In the genomic region with DNA sequence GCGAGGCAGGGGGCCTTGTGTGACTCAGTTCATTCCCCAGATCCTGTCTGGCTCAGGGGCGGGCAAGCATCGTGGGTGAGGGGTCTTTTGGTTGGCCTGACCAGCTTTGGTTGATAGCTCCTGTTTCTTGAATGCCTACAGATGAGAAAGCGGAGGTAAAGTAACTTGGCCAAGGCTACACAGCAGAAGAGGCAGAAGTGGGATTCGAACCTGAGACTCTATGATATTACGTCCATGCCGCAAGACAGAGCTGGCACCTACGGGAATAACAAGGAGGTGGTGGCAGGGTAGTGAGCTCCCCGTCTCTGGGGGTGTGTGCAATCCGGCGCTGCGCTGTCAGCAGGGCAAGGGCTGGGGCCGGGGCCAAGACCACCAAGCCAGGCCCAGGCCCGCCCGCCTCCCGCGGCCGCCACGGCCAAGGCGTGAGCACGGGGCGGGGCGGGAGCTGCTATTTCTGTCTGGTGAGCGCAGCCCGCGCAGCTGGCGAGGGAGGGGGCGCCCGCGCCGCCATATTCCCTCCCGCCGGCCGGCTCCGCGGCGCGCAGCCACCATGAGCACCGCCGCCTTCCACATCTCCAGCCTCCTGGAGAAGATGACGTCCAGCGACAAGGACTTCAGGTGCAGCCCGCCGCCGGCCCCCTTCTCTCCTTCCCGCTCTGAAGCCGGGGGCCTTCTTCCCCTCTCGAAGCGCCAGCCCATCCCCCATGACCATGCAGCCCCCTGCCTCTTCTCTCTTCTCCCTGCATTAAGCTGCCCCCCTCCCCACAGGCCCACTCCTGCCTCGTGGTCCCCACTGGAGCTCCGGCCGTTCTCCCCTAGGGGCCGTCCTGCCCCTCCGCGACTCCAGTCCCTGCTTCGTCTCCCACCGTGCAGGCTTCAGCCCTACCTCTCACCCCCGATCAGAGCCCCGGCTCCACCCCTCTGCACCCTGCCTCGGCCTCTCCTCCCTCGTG, we compare ENCODE assay signal across 8 cellular contexts. TPM values are rescaled to one million over a fixed set of nuclear protein-coding genes. Genes with fewer than 3 reads are reported as not detected.
DNase-seq lines count a peak whose midpoint lies in the region; ATAC-seq and TF ChIP-seq lines count a peak whose summit lies in the region.

A gene (plus strand): TSS at position 510 of the 953 bp plus-strand sequence. CDS start 41 bp downstream, at position 551.

- H3K27me3 Mint-ChIP-seq in T-cell: peaks cover 0 to 9% of the 10 kb centered on the region in 2 donors

- POLR2A ChIA-PET in AG04449 (lab: Yijun Ruan, JAX): interaction anchor here (0.6 kb wide), 1 partner anchor 14 kb away, joined by 3 read pairs; no protein-coding TSS in a partner anchor
- POLR2A ChIA-PET in T-cell (lab: Charles Lee): interaction anchor here (0.6 to 0.7 kb wide), 3 partner anchors 20 to 771 kb away, joined by 3 to 7 read pairs (median 4); no protein-coding TSS in a partner anchor

- peak within 1 kb of the TSS; percentile 81 to 88 (median 86) for H3K4me3 Mint-ChIP-seq in T-cell

- H3K36me3 ChIP-seq in breast epithelium (no peaks in the 10 kb centered on the region), iPS-18a (ENCODE audit: control insufficient read depth, low read depth, low read length) (no peaks in the 10 kb centered on the region), sigmoid colon (no peaks in the 10 kb centered on the region)

- H3K27ac Mint-ChIP-seq in T-cell: peak within 1 kb of the TSS; percentile 55 to 66

- DNase-seq in AG04449 (ENCODE audit: low read depth, low spot score) (no peak), HFF-Myc (ENCODE audit: extremely low read depth, low read depth) (no peak), T-cell (peak in 27 of 34 experiments; percentile 11 to 58 (median 37)), breast epithelium (ENCODE audit: low spot score in 2 of 2) (peak in 1 of 2 donors; percentile 43), sigmoid colon (peak; percentile 88)

- H3K27ac ChIP-seq in breast epithelium (peak within 1 kb of the TSS; percentile 80 to 82), iPS-18a (ENCODE audit: low read length) (no peak within 1 kb of the TSS), sigmoid colon (peak within 1 kb of the TSS; percentile 90 to 91 (median 90))

- no peak for TF ChIP-seq EP300 in sigmoid colon (IDR thresholded peaks at IDR 0.05)

- whole genome bisulfite sequencing in sigmoid colon, 2 donors: 7 to 12% methylated on average over 61 of the region's 61 CpGs

- intact Hi-C loops in breast epithelium (cut with DNase I; ENCODE audit: low total_unique reads): no loop called here
- intact Hi-C loops in sigmoid colon (cut with DNase I): loop anchor here (5.0 kb wide), 1 partner anchor 46 kb away; a partner anchor contains a TSS

- H3K36me3 Mint-ChIP-seq in T-cell: no peaks in the 10 kb centered on the region

- H3K9ac ChIP-seq in iPS-18a (ENCODE audit: low read length): peak within 1 kb of the TSS; percentile 71

- CTCF ChIA-PET in AG04449 (lab: Yijun Ruan, JAX) (interaction anchor here (1.0 to 7.9 kb wide), 6 partner anchors 9 to 76 kb away, joined by 3 to 49 read pairs (median 6); a partner anchor contains a TSS), T-cell (lab: Charles Lee) (interaction anchor here (0.7 to 2.4 kb wide), 5 partner anchors 9 to 47 kb away, joined by 3 to 14 read pairs (median 4); no protein-coding TSS in a partner anchor)

- TF ChIP-seq POLR2A in breast epithelium (IDR thresholded peaks at IDR 0.05) (no peak), sigmoid colon (IDR thresholded peaks at IDR 0.05) (peak in 1 of 2 donors; percentile 46)

- ATAC-seq in T-cell (replicated peaks in 1 of 4) (peak; percentile 79 to 90 (median 84)), GM18517 (IDR thresholded peaks at IDR 0.05; ENCODE audit: unreplicated experiment) (no peak), HG03280 (IDR thresholded peaks at IDR 0.05; ENCODE audit: unreplicated experiment) (no peak)

- H3K4me1 ChIP-seq in breast epithelium: no peaks in the 10 kb centered on the region
- H3K4me1 ChIP-seq in iPS-18a (ENCODE audit: control insufficient read depth, low read depth, low read length): no peaks in the 10 kb centered on the region
- peaks cover 0 to 18% (median 15%) of the 10 kb centered on the region in 4 donors for H3K4me1 ChIP-seq in sigmoid colon

- H3K27me3 ChIP-seq in breast epithelium (no peaks in the 10 kb centered on the region), iPS-18a (ENCODE audit: control insufficient read depth, insufficient read depth, low read length) (no peaks in the 10 kb centered on the region), sigmoid colon (no peaks in the 10 kb centered on the region)

- H3K9me3 ChIP-seq in breast epithelium (no peaks in the 10 kb centered on the region), iPS-18a (ENCODE audit: control insufficient read depth, low read depth, low read length) (no peaks in the 10 kb centered on the region), sigmoid colon (no peaks in the 10 kb centered on the region)

- TF ChIP-seq CTCF in AG04449 (IDR thresholded peaks at IDR 0.05; ENCODE audit: insufficient read depth, low read length, missing control alignments) (no peak), HFF-Myc (IDR thresholded peaks at IDR 0.05; ENCODE audit: low read depth, low read length, missing control alignments) (no peak), breast epithelium (IDR thresholded peaks at IDR 0.05) (no peak), sigmoid colon (IDR thresholded peaks at IDR 0.05) (no peak)

- H3K4me3 ChIP-seq in AG04449 (ENCODE audit: low read depth, low read length) (peak within 1 kb of the TSS; percentile 69), HFF-Myc (replicated peaks; ENCODE audit: low read depth, low read length) (peak within 1 kb of the TSS; percentile 56), breast epithelium (peak within 1 kb of the TSS; percentile 53 to 68 (median 66)), iPS-18a (ENCODE audit: low read length) (peak within 1 kb of the TSS; percentile 79), sigmoid colon (peak within 1 kb of the TSS; percentile 54 to 79 (median 68))

- H3K9me3 Mint-ChIP-seq in T-cell: no peaks in the 10 kb centered on the region

- H3K4me1 Mint-ChIP-seq in T-cell: peaks cover 4 to 16% (median 15%) of the 10 kb centered on the region in 3 donors

RNA-seq across cellular contexts. Expression of the gene that starts here (rescaled TPM):
- total RNA-seq in T-cell: 1 to 10 TPM; 2.1 to 5.9 (median 3.2) TPM
- 1 to 10 TPM; 1.8 to 5.6 (median 4.7) TPM for total RNA-seq in breast epithelium
- total RNA-seq in sigmoid colon: 10 to 100 TPM; 10.7 to 24.9 (median 14.6) TPM
- 1 to 10 TPM in 1 of 3 donors, under 1 TPM in 1, not detected in 1; 0.60 to 1.5 TPM for polyA plus RNA-seq in sigmoid colon

Comparison
In these comparisons a context has a peak if more than half of its experiments do, and no peak if none do; other contexts are left out.
1. DNase-seq: peak in T-cell (27 of 34) and sigmoid colon (single experiment); none in AG04449 (single experiment) and HFF-Myc (single experiment).
2. ATAC-seq: peak in T-cell (4 of 4); none in GM18517 (single experiment) and HG03280 (single experiment).
3. Peak in every context shown above with its lines, with median percentiles within 50 percentile points of each other: H3K4me3 ChIP-seq.